8 cellular contexts compared by ENCODE assay signal in genomic region chr15:80060490-80061006, GRCh38. TPM values are rescaled to one million over a fixed set of nuclear protein-coding genes. Genes with fewer than 3 reads are reported as not detected.
DNase-seq lines count a peak whose midpoint lies in the region; ATAC-seq, FAIRE-seq and TF ChIP-seq lines count a peak whose summit lies in the region.
"Not testable (repeated sequence)": the region's sequence is repeated elsewhere in the genome, so short reads cannot be mapped to it uniquely, and the experiment has no call there.

No MANE protein-coding gene starts in this region.

- not testable (repeated sequence) for TF ChIP-seq EP300 in K562 (IDR thresholded peaks at IDR 0.05; ENCODE audit: low read length)

- H3K79me2 ChIP-seq in K562 (ENCODE audit: control insufficient read depth, insufficient read depth, low read length): peaks cover 57% of the 10 kb centered on the region

- TF ChIP-seq RAD21 in K562 (CRISPR knock-in tag; conservative IDR thresholded peaks at IDR 0.05 in 1 of 2, IDR thresholded peaks at IDR 0.05 in 1 of 2): peak; percentile 55 to 60

- H3K4me2 ChIP-seq in K562 (ENCODE audit: insufficient read depth, low read length): peak overlapping the region; percentile 81

- not testable (repeated sequence) for FAIRE-seq in K562 (lab: Jason Lieb, UNC)

- peaks cover 33% of the 10 kb centered on the region for H3K4me1 Mint-ChIP-seq in activated CD4-positive, alpha-beta T cell treated with anti-CD3 and anti-CD28 coated beads for 36 hours

- peak overlapping the region; percentile 83 to 91 for H3K9ac ChIP-seq in K562 (ENCODE audit: insufficient read depth in 1 of 2, low read depth in 2 of 2, low read length in 2 of 2)

- H3K36me3 ChIP-seq in K562 (ENCODE audit: control insufficient read depth, insufficient read depth, low read length): not testable (repeated sequence)

- H3K36me3 Mint-ChIP-seq in activated CD4-positive, alpha-beta T cell treated with anti-CD3 and anti-CD28 coated beads for 36 hours (ENCODE audit: low read depth): not testable (repeated sequence)

- H3K27me3 ChIP-seq in AG04450 (ENCODE audit: control insufficient read depth, insufficient read depth, low read length): peaks cover 15% of the 10 kb centered on the region
- not testable (repeated sequence) for H3K27me3 ChIP-seq in K562 (ENCODE audit: control insufficient read depth in 2 of 2, insufficient read depth in 2 of 2, low read length in 2 of 2)

- not testable (repeated sequence) for ATAC-seq in activated CD4-positive, alpha-beta T cell treated with anti-CD3 and anti-CD28 coated beads for 36 hours
- ATAC-seq in K562: peak; percentile 27

- not testable (repeated sequence) for H3K27me3 Mint-ChIP-seq in activated CD4-positive, alpha-beta T cell treated with anti-CD3 and anti-CD28 coated beads for 36 hours

- H3K4me3 Mint-ChIP-seq in activated CD4-positive, alpha-beta T cell treated with anti-CD3 and anti-CD28 coated beads for 36 hours: peak overlapping the region; percentile 82

- in situ Hi-C loops in K562 (cut with MboI): not testable (repeated sequence)

- H3K9me3 ChIP-seq in AG04450 (ENCODE audit: control insufficient read depth, insufficient read depth, low read length); K562 (replicated peaks; ENCODE audit: control insufficient read depth, insufficient read depth, low read depth, low read length): not testable (repeated sequence)

- not testable (repeated sequence) for DNase-seq in AG04450 (ENCODE audit: low read depth, low spot score)
- DNase-seq in H4 (ENCODE audit: low spot score): peak; percentile 25
- DNase-seq in NCI-H748 (lab: John Stamatoyannopoulos, UW; ENCODE audit: unreplicated experiment): peak; percentile 42
- peak; percentile 65 for DNase-seq in activated CD4-positive, alpha-beta T cell treated with anti-CD3 and anti-CD28 coated beads for 36 hours
- peak in 1 of 4 experiments; percentile 58 for DNase-seq in K562 (ENCODE audit: extremely low read depth in 1 of 4, low spot score in 3 of 4)
- DNase-seq in globus pallidus (ENCODE audit: low spot score): peak; percentile 16
- peak; percentile 17 for DNase-seq in mucosa of gallbladder (ENCODE audit: low spot score)
- DNase-seq in stimulated activated CD4-positive, alpha-beta T cell treated with anti-CD3 and anti-CD28 coated beads, Interleukin-15, amount 100 ng/mL, for 48 hours (ENCODE audit: low read depth in 2 of 2): peak; percentile 7 to 13

- H3K4me3 ChIP-seq in AG04450 (ENCODE audit: low read depth, low read length): peak overlapping the region; percentile 70
- peak overlapping the region; percentile 85 for H3K4me3 ChIP-seq in K562

- peak overlapping the region; percentile 87 for H3K27ac Mint-ChIP-seq in activated CD4-positive, alpha-beta T cell treated with anti-CD3 and anti-CD28 coated beads for 36 hours

- under 1% methylated on average over 23 of the region's 26 CpGs for WGBS in K562 (ENCODE audit: insufficient coverage, low coverage, missing lambda C conversion rate)

- TF ChIP-seq CTCF in AG04450 (IDR thresholded peaks at IDR 0.05; ENCODE audit: low read depth, low read length): peak; percentile 19; the same call in 1 of the 2 replicates
- peak in 2 of 3 experiments; percentile 28 to 39; a peak in 3 of 6 replicates for TF ChIP-seq CTCF in K562 (IDR thresholded peaks at IDR 0.05 in 2 of 3, conservative IDR thresholded peaks at IDR 0.05 in 1 of 3; ENCODE audit: insufficient read depth in 2 of 3, low read depth in 1 of 3, low read length in 3 of 3)

- peaks cover 7 to 12% of the 10 kb centered on the region in 2 experiments; a peak in 4 of 5 replicates for H3K4me1 ChIP-seq in K562 (replicated peaks in 1 of 2; ENCODE audit: control insufficient read depth in 2 of 2, insufficient read depth in 2 of 2, low read length in 2 of 2)

- H4K20me1 ChIP-seq in K562 (replicated peaks; ENCODE audit: control insufficient read depth, insufficient read depth, low read length): not testable (repeated sequence)

- not testable (repeated sequence) for H3K9me3 Mint-ChIP-seq in activated CD4-positive, alpha-beta T cell treated with anti-CD3 and anti-CD28 coated beads for 36 hours (ENCODE audit: low read depth)

- H2AFZ ChIP-seq in K562 (ENCODE audit: low read depth, low read length): peak overlapping the region; percentile 61; the same call in 1 of the 2 replicates

- not testable (repeated sequence) for BruUV-seq in K562 (replicated peaks; lab: Mats Ljungman, UMichigan)

- TF ChIP-seq POLR2A in K562 (conservative IDR thresholded peaks at IDR 0.05): not testable (repeated sequence)

- not testable (repeated sequence) for H3K9me1 ChIP-seq in K562 (ENCODE audit: control insufficient read depth, insufficient read depth, low read length)

- POLR2A ChIA-PET in AG04450 (lab: Yijun Ruan, JAX) (interaction anchor here (0.5 to 1.3 kb wide), 6 partner anchors 12 to 919 kb away, joined by 3 to 4 read pairs (median 3); no protein-coding TSS in a partner anchor), K562 (lab: Yijun Ruan, JAX) (interaction anchor here (0.6 to 4.2 kb wide), 5 partner anchors 11 to 207 kb away, joined by 3 to 27 read pairs (median 3); no protein-coding TSS in a partner anchor)
- POLR2A ChIA-PET in activated CD4-positive, alpha-beta T cell treated with anti-CD3 and anti-CD28 coated beads for 36 hours (lab: Charles Lee): interaction anchor here (0.7 to 1.0 kb wide), 3 partner anchors 12 to 93 kb away, joined by 3 read pairs; no protein-coding TSS in a partner anchor

- H3K27ac ChIP-seq in AG04450 (ENCODE audit: low read depth, low read length) (peak overlapping the region; percentile 57), K562 (ENCODE audit: extremely low read depth, low read depth, low read length) (peak overlapping the region; percentile 95)

- CTCF ChIA-PET in AG04450 (lab: Charles Lee) (interaction anchor here (0.6 to 1.5 kb wide), 3 partner anchors 75 to 97 kb away, joined by 3 to 5 read pairs (median 3); no protein-coding TSS in a partner anchor), K562 (lab: Yijun Ruan, JAX; ENCODE audit: low intra/inter-chr PET ratio) (interaction anchor here (1.6 kb wide), 1 partner anchor 113 kb away, joined by 3 read pairs; no protein-coding TSS in a partner anchor)
- CTCF ChIA-PET in activated CD4-positive, alpha-beta T cell treated with anti-CD3 and anti-CD28 coated beads for 36 hours (lab: Charles Lee): interaction anchor here (0.7 to 3.8 kb wide), 5 partner anchors 8 to 256 kb away, joined by 3 to 17 read pairs (median 4); no protein-coding TSS in a partner anchor

- intact Hi-C loops in activated CD4-positive, alpha-beta T cell treated with anti-CD3 and anti-CD28 coated beads for 36 hours (cut with DNase I, micrococcal nuclease): loop anchor here (1.0 to 10.0 kb wide), 4 partner anchors 44 to 166 kb away; partner anchors contain the start of gene MTHFS (in 1 of the 2)
- intact Hi-C loops in K562 (cut with micrococcal nuclease): loop anchor here (2.0 to 5.0 kb wide), 2 partner anchors 94 to 112 kb away; no protein-coding TSS in a partner anchor

TF ChIP-seq in K562, 482 proteins besides CTCF, POLR2A, EP300 and RAD21 (continues in another document):
- TF ChIP-seq HDGF (IDR thresholded peaks at IDR 0.05) (peak; percentile 60; the same call in 1 of the 2 replicates), CC2D1A (IDR thresholded peaks at IDR 0.05) (peak; percentile 51; the same call in 1 of the 2 replicates), TOE1 (IDR thresholded peaks at IDR 0.05; ENCODE audit: borderline replicate concordance) (peak; percentile 79), HDAC2 (IDR thresholded peaks at IDR 0.05) (peak; percentile 55; the same call in 1 of the 2 replicates), DPF2 (IDR thresholded peaks at IDR 0.05) (0 out of 2 replicates have a peak, but pooled peaks have one; percentile 29), KDM1A (IDR thresholded peaks at IDR 0.05) (peak; percentile 16 to 55; a peak in 2 of 4 replicates), FOXK2 (conservative IDR thresholded peaks at IDR 0.05 in 1 of 2, IDR thresholded peaks at IDR 0.05 in 1 of 2; ENCODE audit: low read depth in 2 of 2) (peak in 1 of 2 experiments; percentile 14; a peak in 1 of 4 replicates), ZBTB17 (CRISPR knock-in tag; IDR thresholded peaks at IDR 0.05) (0 out of 2 replicates have a peak, but pooled peaks have one; percentile 28), SMARCE1 (IDR thresholded peaks at IDR 0.05) (peak; percentile 65; the same call in 1 of the 2 replicates), RAD51 (IDR thresholded peaks at IDR 0.05; ENCODE audit: borderline replicate concordance, low read depth) (peak; percentile 61), FOSL1 (tag; conservative IDR thresholded peaks at IDR 0.05) (peak; percentile 64)
- not testable (repeated sequence) for TF ChIP-seq TOE1 (CRISPR knock-in tag; IDR thresholded peaks at IDR 0.05; ENCODE audit: borderline replicate concordance, low read depth)

RNA-seq across cellular contexts. Expression of gene ZFAND6, which starts 1.1 kb away (rescaled TPM):
- polyA plus RNA-seq in AG04450 (2011; rRNA removed) (132 and 166 TPM in 2 replicates), K562 (2011; rRNA removed) (206 and 207 TPM in 2 replicates), K562 (2014; fragmentation: Illumina TruSeq; extraction: Trizol) (86.1 and 92.2 TPM in 2 replicates), K562 (2014; fragmentation: Nextera tagmentation; extraction: Ambion mirVana) (10 to 100 TPM; 82.1 to 93.8 TPM), K562 (2014; rRNA removed) (88.9 and 113 TPM in 2 replicates)
- polyA minus RNA-seq in AG04450 (2011; rRNA and poly(A)+ RNA removed): 71.1 and 102 TPM in 2 replicates
- 140 and 179 TPM in 2 replicates for total RNA-seq in H4 (2014; rRNA removed; shearing (Covaris generic))
- total RNA-seq in activated CD4-positive, alpha-beta T cell treated with anti-CD3 and anti-CD28 coated beads for 36 hours: 10 to 100 TPM; 30.2 to 37.2 TPM
- 51.9 and 140 TPM in 2 replicates for total RNA-seq in K562 (2011; cell fraction: chromatin; rRNA removed; ENCODE audit: low replicate concordance)
- total RNA-seq in K562 (2011; cell fraction: nucleolus; rRNA removed): 35.2 and 52.0 TPM in 2 replicates
- total RNA-seq in K562 (2011; cell fraction: nucleoplasm; rRNA removed): 123 and 192 TPM in 2 replicates
- total RNA-seq in K562 (2014; rRNA removed) (99.5 and 142 TPM in 2 replicates), K562 (2014; rRNA removed; fragmentation: Illumina TruSeq; extraction: Trizol) (88.7 and 105 TPM in 2 replicates), K562 (2015; rRNA removed; fragmentation: Illumina TruSeq; extraction: Trizol) (90.3 TPM in 2 replicates), K562 (2021) (53.9 and 58.7 TPM in 2 replicates), mucosa of gallbladder (64.5 TPM)
- 120 and 168 TPM in 2 replicates for polyA plus RNA-seq in K562 (2011; cell fraction: cytosol; rRNA removed)
- polyA plus RNA-seq in K562 (2011; cell fraction: nucleus; rRNA removed): 64.7 and 97.9 TPM in 2 replicates
- polyA plus RNA-seq in K562 (2012): 64.3 and 76.6 TPM in 2 replicates
- polyA minus RNA-seq in K562 (2011; rRNA and poly(A)+ RNA removed): 145 and 181 TPM in 2 replicates
- 69.8 and 79.2 TPM in 2 replicates for polyA minus RNA-seq in K562 (2011; cell fraction: cytosol; rRNA and poly(A)+ RNA removed)
- 39.3 and 63.2 TPM in 2 replicates for polyA minus RNA-seq in K562 (2011; cell fraction: nucleus; rRNA and poly(A)+ RNA removed)
